Comparison of ENCODE assay signal across 11 cellular contexts in genomic region chr10:74266-74621, GRCh38. TPM values are rescaled to one million over a fixed set of nuclear protein-coding genes. Genes with fewer than 3 reads are reported as not detected.
DNase-seq lines count a peak whose midpoint lies in the region; ATAC-seq, FAIRE-seq and TF ChIP-seq lines count a peak whose summit lies in the region.
"Not testable (repeated sequence)": the region's sequence is repeated elsewhere in the genome, so short reads cannot be mapped to it uniquely, and the experiment has no call there.
"Had no signal": no experiment of that assay in that cellular context is flagged by ENCODE, and none has a peak within 500 bp of the region (broad histone marks: within the 10 kb centered on the region; RNA-seq: fewer than 3 reads in every experiment).

No MANE protein-coding gene starts in this region.

- FAIRE-seq in K562 (lab: Jason Lieb, UNC): not testable (repeated sequence)

- H4K20me1 ChIP-seq in K562 (replicated peaks; ENCODE audit: control insufficient read depth, insufficient read depth, low read length): not testable (repeated sequence)

- not testable (repeated sequence) for TF ChIP-seq EP300 in K562 (IDR thresholded peaks at IDR 0.05; ENCODE audit: low read length)

- DNase-seq in CD8-positive, alpha-beta memory T cell; Panc1 (ENCODE audit: low read depth, low spot score); activated CD8-positive, alpha-beta T cell treated with anti-CD3 and anti-CD28 coated beads for 36 hours; K562 (ENCODE audit: extremely low read depth in 1 of 4, low spot score in 3 of 4); esophagus squamous epithelium (lab: John Stamatoyannopoulos, UW); mesothelial cell of epicardium (ENCODE audit: low spot score in 2 of 2, unreplicated experiment in 2 of 2); skeletal muscle cell (ENCODE audit: low read depth); vagina (ENCODE audit: extremely low spot score in 2 of 2): not testable (repeated sequence)

- not testable (repeated sequence) for H3K4me1 Mint-ChIP-seq in CD8-positive, alpha-beta memory T cell; activated CD8-positive, alpha-beta T cell treated with anti-CD3 and anti-CD28 coated beads for 36 hours (ENCODE audit: low read depth); mesothelial cell of epicardium

- not testable (repeated sequence) for H3K4me1 ChIP-seq in CD8-positive, alpha-beta memory T cell (ENCODE audit: insufficient read depth, low read length); Panc1 (ENCODE audit: control insufficient read depth, insufficient read depth, low read length); vagina
- H3K4me1 ChIP-seq in K562 (replicated peaks in 1 of 2; ENCODE audit: control insufficient read depth in 2 of 2, insufficient read depth in 2 of 2, low read length in 2 of 2) (peaks cover 0 to 15% of the 10 kb centered on the region in 2 experiments; a peak in 2 of 5 replicates), esophagus squamous epithelium (peaks cover 0 to 13% (median 0%) of the 10 kb centered on the region in 3 donors)

- H3K9me3 Mint-ChIP-seq in CD8-positive, alpha-beta memory T cell; activated CD8-positive, alpha-beta T cell treated with anti-CD3 and anti-CD28 coated beads for 36 hours; mesothelial cell of epicardium: not testable (repeated sequence)

- not testable (repeated sequence) for H3K27ac ChIP-seq in CD8-positive, alpha-beta memory T cell (ENCODE audit: low read depth, low read length); Panc1 (ENCODE audit: low read length); K562 (ENCODE audit: extremely low read depth, low read depth, low read length); esophagus squamous epithelium; vagina

- in situ Hi-C loops in Panc1 (cut with HindIII; ENCODE audit: low pct_unique_long_range_greater_than_20kb, low sequenced_read_pairs); K562 (cut with MboI): not testable (repeated sequence)

- WGBS in K562 (ENCODE audit: insufficient coverage, low coverage, missing lambda C conversion rate): 3% methylated on average over 7 of the region's 17 CpGs
- 21 to 63% methylated on average over 2 to 9 of the region's 17 CpGs for WGBS in esophagus squamous epithelium, 2 donors

- H3K4me3 ChIP-seq in CD8-positive, alpha-beta memory T cell (ENCODE audit: low read length): not testable (repeated sequence)
- H3K4me3 ChIP-seq in Panc1 (ENCODE audit: low read depth in 2 of 2, low read length in 2 of 2): peak overlapping the region; percentile 50 to 57
- peak overlapping the region; percentile 39 for H3K4me3 ChIP-seq in K562
- H3K4me3 ChIP-seq in esophagus squamous epithelium: peak overlapping the region in 3 of 4 donors; percentile 54 to 75 (median 55)
- peak overlapping the region; percentile 59 for H3K4me3 ChIP-seq in skeletal muscle cell (ENCODE audit: low read depth, low read length)
- H3K4me3 ChIP-seq in vagina: peak overlapping the region; percentile 41 to 62

- not testable (repeated sequence) for BruUV-seq in Panc1 (replicated peaks; lab: Mats Ljungman, UMichigan); K562 (replicated peaks; lab: Mats Ljungman, UMichigan)

- intact Hi-C loops in Panc1 (cut with micrococcal nuclease; ENCODE audit: unreplicated experiment); activated CD8-positive, alpha-beta T cell treated with anti-CD3 and anti-CD28 coated beads for 36 hours (cut with micrococcal nuclease); K562 (cut with micrococcal nuclease); esophagus squamous epithelium (cut with DNase I); vagina (cut with DNase I): not testable (repeated sequence)

- H3K9ac ChIP-seq in K562 (ENCODE audit: insufficient read depth in 1 of 2, low read depth in 2 of 2, low read length in 2 of 2): not testable (repeated sequence)

- H3K4me3 Mint-ChIP-seq in CD8-positive, alpha-beta memory T cell: peak overlapping the region; percentile 31 to 80 (median 71)
- H3K4me3 Mint-ChIP-seq in activated CD8-positive, alpha-beta T cell treated with anti-CD3 and anti-CD28 coated beads for 36 hours: peak overlapping the region; percentile 69
- peak overlapping the region; percentile 82 for H3K4me3 Mint-ChIP-seq in mesothelial cell of epicardium

- not testable (repeated sequence) for H3K36me3 ChIP-seq in CD8-positive, alpha-beta memory T cell (ENCODE audit: insufficient read depth, low read length); Panc1 (ENCODE audit: control insufficient read depth, insufficient read depth, low read length); K562 (ENCODE audit: control insufficient read depth, insufficient read depth, low read length); esophagus squamous epithelium; vagina

- not testable (repeated sequence) for H3K27me3 ChIP-seq in CD8-positive, alpha-beta memory T cell (ENCODE audit: insufficient read depth, low read length, poor library complexity, severe bottlenecking); Panc1 (ENCODE audit: control insufficient read depth, insufficient read depth, low read length); K562 (ENCODE audit: control insufficient read depth in 2 of 2, insufficient read depth in 2 of 2, low read length in 2 of 2); vagina
- H3K27me3 ChIP-seq in esophagus squamous epithelium: peaks cover 0 to 18% (median 0%) of the 10 kb centered on the region in 4 donors

- not testable (repeated sequence) for H3K9me1 ChIP-seq in K562 (ENCODE audit: control insufficient read depth, insufficient read depth, low read length)

- not testable (repeated sequence) for H3K27ac Mint-ChIP-seq in CD8-positive, alpha-beta memory T cell; activated CD8-positive, alpha-beta T cell treated with anti-CD3 and anti-CD28 coated beads for 36 hours; mesothelial cell of epicardium

- H2AFZ ChIP-seq in K562 (ENCODE audit: low read depth, low read length): not testable (repeated sequence)

- H3K27me3 Mint-ChIP-seq in CD8-positive, alpha-beta memory T cell: peaks cover 6 to 18% of the 10 kb centered on the region in 2 donors
- not testable (repeated sequence) for H3K27me3 Mint-ChIP-seq in activated CD8-positive, alpha-beta T cell treated with anti-CD3 and anti-CD28 coated beads for 36 hours
- H3K27me3 Mint-ChIP-seq in mesothelial cell of epicardium (ENCODE audit: low read depth): peaks cover 19% of the 10 kb centered on the region

- POLR2A ChIA-PET in CD8-positive, alpha-beta memory T cell (lab: Charles Lee); Panc1 (lab: Charles Lee); activated CD8-positive, alpha-beta T cell treated with anti-CD3 and anti-CD28 coated beads for 36 hours (lab: Charles Lee): not testable (repeated sequence)
- POLR2A ChIA-PET in K562 (lab: Yijun Ruan, JAX): interaction anchor here (0.6 kb wide), 1 partner anchor 119 kb away, joined by 3 read pairs; no protein-coding TSS in a partner anchor

- not testable (repeated sequence) for H3K9me3 ChIP-seq in CD8-positive, alpha-beta memory T cell (ENCODE audit: low read length); Panc1 (ENCODE audit: control insufficient read depth, insufficient read depth, low read depth, low read length); K562 (replicated peaks; ENCODE audit: control insufficient read depth, insufficient read depth, low read depth, low read length); esophagus squamous epithelium; vagina

- TF ChIP-seq CTCF in Panc1 (IDR thresholded peaks at IDR 0.05) (peak; percentile 49), mesothelial cell of epicardium (IDR thresholded peaks at IDR 0.05; ENCODE audit: unreplicated experiment) (peak; percentile 14)
- TF ChIP-seq CTCF in activated CD8-positive, alpha-beta T cell treated with anti-CD3 and anti-CD28 coated beads for 36 hours (IDR thresholded peaks at IDR 0.05); K562 (IDR thresholded peaks at IDR 0.05 in 2 of 3, conservative IDR thresholded peaks at IDR 0.05 in 1 of 3; ENCODE audit: insufficient read depth in 2 of 3, low read depth in 1 of 3, low read length in 3 of 3); esophagus squamous epithelium (IDR thresholded peaks at IDR 0.05); vagina (IDR thresholded peaks at IDR 0.05): not testable (repeated sequence)

- not testable (repeated sequence) for ATAC-seq in Panc1; activated CD8-positive, alpha-beta T cell treated with anti-CD3 and anti-CD28 coated beads for 36 hours; K562

- TF ChIP-seq POLR2A in K562 (conservative IDR thresholded peaks at IDR 0.05); esophagus squamous epithelium (IDR thresholded peaks at IDR 0.05); vagina (IDR thresholded peaks at IDR 0.05): not testable (repeated sequence)

- not testable (repeated sequence) for H3K79me2 ChIP-seq in K562 (ENCODE audit: control insufficient read depth, insufficient read depth, low read length)

- not testable (repeated sequence) for H3K4me2 ChIP-seq in K562 (ENCODE audit: insufficient read depth, low read length)

- not testable (repeated sequence) for H3K36me3 Mint-ChIP-seq in CD8-positive, alpha-beta memory T cell; activated CD8-positive, alpha-beta T cell treated with anti-CD3 and anti-CD28 coated beads for 36 hours (ENCODE audit: low read depth); mesothelial cell of epicardium

- TF ChIP-seq RAD21 in K562 (CRISPR knock-in tag; conservative IDR thresholded peaks at IDR 0.05 in 1 of 2, IDR thresholded peaks at IDR 0.05 in 1 of 2): not testable (repeated sequence)

- CTCF ChIA-PET in CD8-positive, alpha-beta memory T cell (lab: Charles Lee): interaction anchor here (1.0 to 1.2 kb wide), 2 partner anchors 10 to 15 kb away, joined by 3 to 5 read pairs; no protein-coding TSS in a partner anchor
- CTCF ChIA-PET in Panc1 (lab: Charles Lee); activated CD8-positive, alpha-beta T cell treated with anti-CD3 and anti-CD28 coated beads for 36 hours (lab: Charles Lee): not testable (repeated sequence)
- CTCF ChIA-PET in K562 (lab: Yijun Ruan, JAX; ENCODE audit: low intra/inter-chr PET ratio): interaction anchor here (0.7 kb wide), 1 partner anchor 1762 kb away, joined by 3 read pairs; no protein-coding TSS in a partner anchor

RNA-seq across cellular contexts. Expression of gene TUBB8, which starts 25.1 kb away (rescaled TPM):
- not detected for total RNA-seq in CD8-positive, alpha-beta memory T cell
- not detected for polyA plus RNA-seq in CD8-positive, alpha-beta memory T cell
- total RNA-seq in Panc1 (2021; ENCODE audit: unreplicated experiment) (0.08 TPM), K562 (2014; rRNA removed) (0.04 TPM in 1 of 2 replicates, not detected in the other), K562 (2014; rRNA removed; fragmentation: Illumina TruSeq; extraction: Trizol) (not detected in 2 replicates), K562 (2015; rRNA removed; fragmentation: Illumina TruSeq; extraction: Trizol) (not detected in 2 replicates), K562 (2021) (not detected in 2 replicates), esophagus squamous epithelium (not detected), mesothelial cell of epicardium (0.33 to 0.67 TPM (median 0.41 TPM) in 3 replicates), vagina (not detected)
- 0.33 TPM for polyA plus RNA-seq in Panc1 (2012; ENCODE audit: insufficient read length)
- total RNA-seq in activated CD8-positive, alpha-beta T cell treated with anti-CD3 and anti-CD28 coated beads for 36 hours: not detected
- total RNA-seq in K562 (2011; cell fraction: chromatin; rRNA removed; ENCODE audit: low replicate concordance): 0.21 TPM in 1 of 2 replicates, not detected in the other
- total RNA-seq in K562 (2011; cell fraction: nucleolus; rRNA removed): not detected in 2 replicates
- not detected in 2 replicates for total RNA-seq in K562 (2011; cell fraction: nucleoplasm; rRNA removed)
- polyA plus RNA-seq in K562 (2011; rRNA removed) (0.07 and 0.08 TPM in 2 replicates), K562 (2014; fragmentation: Illumina TruSeq; extraction: Trizol) (not detected in 2 replicates), K562 (2014; fragmentation: Nextera tagmentation; extraction: Ambion mirVana) (not detected), K562 (2014; rRNA removed) (not detected in 2 replicates)
- 0.09 TPM in 1 of 2 replicates, not detected in the other for polyA plus RNA-seq in K562 (2011; cell fraction: cytosol; rRNA removed)
- 0.06 and 0.15 TPM in 2 replicates for polyA plus RNA-seq in K562 (2011; cell fraction: nucleus; rRNA removed)
- polyA plus RNA-seq in K562 (2012): not detected in 2 replicates
- polyA minus RNA-seq in K562 (2011; rRNA and poly(A)+ RNA removed): not detected in 2 replicates
- polyA minus RNA-seq in K562 (2011; cell fraction: cytosol; rRNA and poly(A)+ RNA removed): not detected in 2 replicates
- polyA minus RNA-seq in K562 (2011; cell fraction: nucleus; rRNA and poly(A)+ RNA removed): not detected in 2 replicates
- total RNA-seq: left cardiac atrium, RPMI7951, skeletal muscle tissue had no signal
